In the genomic region with DNA sequence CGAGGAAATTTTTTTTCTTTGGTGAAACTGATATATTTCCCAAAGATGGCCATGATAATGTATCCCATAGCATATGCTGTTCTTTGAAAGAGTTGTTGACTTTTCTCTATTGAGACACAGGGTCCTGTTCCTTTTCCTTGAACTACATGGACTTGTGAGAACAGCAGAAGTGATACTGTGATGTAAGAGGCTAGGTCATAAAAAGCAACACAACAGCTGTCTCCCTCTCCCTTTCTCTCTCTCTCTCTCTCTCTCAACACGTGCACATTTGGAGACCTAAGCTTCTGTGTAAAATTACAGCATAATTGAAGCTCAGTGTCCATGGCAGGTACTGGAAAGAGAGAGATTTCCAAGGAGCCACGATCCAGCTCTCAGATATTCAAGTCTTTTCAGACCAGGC, we compare ENCODE assay signal across 22 cellular contexts.
DNase-seq lines count a peak whose midpoint lies in the region; ATAC-seq, FAIRE-seq and TF ChIP-seq lines count a peak whose summit lies in the region.
"Had no signal": no experiment of that assay in that cellular context is flagged by ENCODE, and none has a peak within 500 bp of the region (broad histone marks: within the 10 kb centered on the region; RNA-seq: fewer than 3 reads in every experiment).

No MANE protein-coding gene starts in this region.

- 0% methylated on average over 3 of the region's 3 CpGs for WGBS in GM12878 (ENCODE audit: insufficient coverage, insufficient replicate concordance, low lambda C conversion rate, missing lambda C conversion rate)

- H3K79me2 ChIP-seq in OCI-LY7 (ENCODE audit: insufficient read depth, low read depth, low read length): no peaks in the 10 kb centered on the region
- H3K79me2 ChIP-seq in GM12878 (ENCODE audit: control insufficient read depth, insufficient read depth, low read length): no peaks in the 10 kb centered on the region

- H2AFZ ChIP-seq in OCI-LY7 (ENCODE audit: low read length) (no peak overlapping the region), GM12878 (ENCODE audit: control insufficient read depth, low read depth, low read length) (no peak overlapping the region)
- H2AFZ ChIP-seq: GM23338 had no signal

- H3K9me2 ChIP-seq in OCI-LY7 (ENCODE audit: insufficient read depth, low read length): no peaks in the 10 kb centered on the region

- BruUV-seq in OCI-LY7 (replicated peaks; lab: Mats Ljungman, UMichigan) (no TSS peak), GM12878 (replicated peaks; lab: Mats Ljungman, UMichigan) (no TSS peak)

- no peak for TF ChIP-seq RAD21 in GM12878 (IDR thresholded peaks at IDR 0.05; ENCODE audit: insufficient read depth, low read depth, low read length)

- no peak for FAIRE-seq in GM12878 (lab: Jason Lieb, UNC)
- FAIRE-seq: A549, GM12891, RCC 7860 had no signal

- TF ChIP-seq EP300 in GM12878 (IDR thresholded peaks at IDR 0.05; ENCODE audit: borderline replicate concordance in 1 of 2, control insufficient read depth in 1 of 2, low read depth in 2 of 2, low read length in 2 of 2): no peak

- H3K4me2 ChIP-seq in OCI-LY7 (ENCODE audit: low read length) (no peak overlapping the region), GM12878 (ENCODE audit: control insufficient read depth, insufficient read depth) (no peak overlapping the region)
- H3K4me2 ChIP-seq: A549, GM23338 had no signal

- intact Hi-C loops in OCI-LY7 (cut with micrococcal nuclease; ENCODE audit: unreplicated experiment) (no loop called here), GM12878 (cut with micrococcal nuclease; ENCODE audit: unreplicated experiment) (no loop called here)

- SMC1A ChIA-PET in GM12878 (lab: Charles Lee; ENCODE audit: uncharacterized antibody, unreplicated experiment): no interaction called here

- DNase-seq in LHCN-M2 (ENCODE audit: low read depth) (peak; percentile 58), NAMALWA (ENCODE audit: low spot score) (peak; percentile 32), OCI-LY7 (ENCODE audit: low spot score) (peak; percentile 1), GM12878 (ENCODE audit: low read depth, low spot score) (no peak), amygdala (lab: John Stamatoyannopoulos, UW) (no peak), NCI-H345 treated with DMSO at 0.1 percent for 48 hours (lab: John Stamatoyannopoulos, UW; ENCODE audit: unreplicated experiment) (no peak), HPDE6-E6E7 (ENCODE audit: extremely low spot score) (no peak)
- DNase-seq: BE2C, DMS79, KG1, NCI-H1092 treated with DMSO at 0.1 percent for 48 hours, NCI-H1436 treated with DMSO at 0.1 percent for 48 hours, NCI-H1930, NCI-H446 treated with DMSO at 0.1 percent for 48 hours, NCI-H526 treated with DMSO at 0.1 percent for 48 hours, T-helper 2 cell had no signal

- no peak overlapping the region for H3K9ac ChIP-seq in GM12878 (ENCODE audit: control insufficient read depth, insufficient read depth, low read length)

- in situ Hi-C loops in GM12878 (cut with MboI): no loop called here

- H3K27ac ChIP-seq in OCI-LY7 (ENCODE audit: low read depth, low read length, poor library complexity, severe bottlenecking) (no peak overlapping the region), GM12878 (ENCODE audit: control insufficient read depth, insufficient read depth) (no peak overlapping the region)
- H3K27ac ChIP-seq: A549, HL-60 had no signal

- TF ChIP-seq POLR2A in GM12878 (IDR thresholded peaks at IDR 0.05; ENCODE audit: low read depth, low read length): no peak

- H4K20me1 ChIP-seq in OCI-LY7 (ENCODE audit: insufficient read depth, low read length) (no peaks in the 10 kb centered on the region), GM12878 (ENCODE audit: control insufficient read depth, insufficient read depth) (no peaks in the 10 kb centered on the region)

- H3K36me3 ChIP-seq in OCI-LY7 (ENCODE audit: insufficient read depth, low read length) (no peaks in the 10 kb centered on the region), GM12878 (ENCODE audit: control insufficient read depth in 2 of 2, insufficient read depth in 2 of 2, low read length in 1 of 2) (no peaks in the 10 kb centered on the region)
- H3K36me3 ChIP-seq: BE2C, HAP-1 had no signal

- H3K4me1 ChIP-seq in OCI-LY7 (ENCODE audit: insufficient read depth, low read length, poor library complexity, severe bottlenecking) (no peaks in the 10 kb centered on the region), GM12878 (ENCODE audit: control insufficient read depth, insufficient read depth, low read length) (no peaks in the 10 kb centered on the region)
- H3K4me1 ChIP-seq: A549, BE2C, HAP-1 had no signal

- H3K4me3 ChIP-seq in OCI-LY7 (ENCODE audit: low read depth, low read length, poor library complexity, severe bottlenecking): no peak overlapping the region
- no peak overlapping the region for H3K4me3 ChIP-seq in GM12878
- H3K4me3 ChIP-seq: A549, GM23338, HAP-1 had no signal

- POLR2A ChIA-PET in OCI-LY7 (lab: Charles Lee) (no interaction called here), GM12878 (lab: Charles Lee) (no interaction called here)

- H3K9me3 ChIP-seq in OCI-LY7 (ENCODE audit: low read length): no peaks in the 10 kb centered on the region
- no peaks in the 10 kb centered on the region for H3K9me3 ChIP-seq in GM12878 (replicated peaks; ENCODE audit: control insufficient read depth, insufficient read depth, low read length)
- H3K9me3 ChIP-seq: A549, BE2C, HAP-1 had no signal

- ATAC-seq in GM12878: no peak
- ATAC-seq: A549, GM23338 had no signal

- CTCF ChIA-PET in OCI-LY7 (lab: Charles Lee; ENCODE audit: unreplicated experiment): no interaction called here
- CTCF ChIA-PET in GM12878 (lab: Yijun Ruan, JAX): no interaction called here

- no peaks in the 10 kb centered on the region for H3K27me3 ChIP-seq in GM12878 (replicated peaks in 1 of 2; ENCODE audit: control insufficient read depth in 2 of 2, insufficient read depth in 2 of 2, low read length in 1 of 2)
- H3K27me3 ChIP-seq: BE2C had no signal

- RAD21 ChIA-PET in GM12878 (lab: Charles Lee; ENCODE audit: unreplicated experiment): no interaction called here

- TF ChIP-seq CTCF in OCI-LY7 (conservative IDR thresholded peaks at IDR 0.05; ENCODE audit: low read length) (no peak), GM12878 (IDR thresholded peaks at IDR 0.05 in 2 of 3, conservative IDR thresholded peaks at IDR 0.05 in 1 of 3; ENCODE audit: control insufficient read depth in 2 of 3, extremely low read depth in 1 of 3, insufficient read depth in 1 of 3, low read depth in 3 of 3, low read length in 3 of 3) (no peak)

TF ChIP-seq in GM12878, 131 proteins besides CTCF, POLR2A, EP300 and RAD21:
- peak; percentile 37; the same call in 1 of the 2 replicates for TF ChIP-seq CREB1 (IDR thresholded peaks at IDR 0.05; ENCODE audit: low read depth)
- no peak for TF ChIP-seq DPF2 (IDR thresholded peaks at IDR 0.05)

Comparison
In these comparisons a context has a peak if more than half of its experiments do, and no peak if none do; other contexts are left out.
1. DNase-seq: peak in LHCN-M2 (single experiment), NAMALWA (single experiment) and OCI-LY7 (single experiment); none in GM12878 (single experiment), amygdala (0 of 56), NCI-H345 treated with DMSO at 0.1 percent for 48 hours (single experiment) and HPDE6-E6E7 (single experiment).